Comparison of ENCODE assay signal across 16 cellular contexts in the genomic region with DNA sequence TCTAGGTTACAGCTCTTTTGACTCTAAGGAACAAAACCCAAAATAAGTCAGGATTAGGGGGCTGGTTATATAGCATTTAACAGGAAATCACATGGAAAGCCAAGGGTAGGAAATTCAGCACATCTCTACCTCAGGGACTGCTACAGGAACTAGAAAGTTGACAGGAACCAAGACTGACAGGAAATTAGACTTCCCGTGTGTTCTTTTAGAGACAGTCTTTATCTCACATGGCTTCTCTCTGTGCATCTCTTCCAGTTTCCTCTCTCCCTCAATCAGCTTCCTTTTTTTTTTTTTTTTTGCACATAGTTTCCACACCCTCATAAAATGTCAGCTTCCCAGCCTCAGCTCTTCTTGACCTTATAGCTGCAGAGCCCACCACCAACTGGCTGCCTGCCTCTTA. TPM values are rescaled to one million over a fixed set of nuclear protein-coding genes. Genes with fewer than 3 reads are reported as not detected.
DNase-seq lines count a peak whose midpoint lies in the region; ATAC-seq, FAIRE-seq and TF ChIP-seq lines count a peak whose summit lies in the region.
"Had no signal": no experiment of that assay in that cellular context is flagged by ENCODE, and none has a peak within 500 bp of the region (broad histone marks: within the 10 kb centered on the region; RNA-seq: fewer than 3 reads in every experiment).

No MANE protein-coding gene starts in this region.

- H3K36me3 ChIP-seq in CD4-positive, alpha-beta memory T cell (ENCODE audit: insufficient read depth, low read length), result no peaks in the 10 kb centered on the region
- H3K36me3 ChIP-seq in OCI-LY7 (ENCODE audit: insufficient read depth, low read length) (no peaks in the 10 kb centered on the region), kidney (ENCODE audit: control insufficient read depth in 1 of 2, insufficient read depth in 2 of 2, low read length in 2 of 2) (no peaks in the 10 kb centered on the region)
- H3K36me3 ChIP-seq: gastroesophageal sphincter, HAP-1 had no signal

- POLR2A ChIA-PET in AG04450 (lab: Yijun Ruan, JAX) (interaction anchor here (0.5 to 1.5 kb wide), 3 partner anchors 59 to 78 kb away, joined by 3 to 4 read pairs (median 3); no protein-coding TSS in a partner anchor), OCI-LY7 (lab: Charles Lee) (interaction anchor here (0.6 to 1.5 kb wide), 5 partner anchors 12 to 296 kb away, joined by 3 to 8 read pairs (median 4); no protein-coding TSS in a partner anchor)
- POLR2A ChIA-PET in CD4-positive, alpha-beta memory T cell (lab: Charles Lee; ENCODE audit: partially characterized antibody), result interaction anchor here (0.5 to 0.9 kb wide), 2 partner anchors 13 to 301 kb away, joined by 3 read pairs; no protein-coding TSS in a partner anchor

- H2AFZ ChIP-seq in OCI-LY7 (ENCODE audit: low read length), result no peak overlapping the region
- H2AFZ ChIP-seq: parathyroid adenoma, PC-9 had no signal

- CTCF ChIA-PET in AG04450 (lab: Charles Lee), result interaction anchor here (0.5 to 1.5 kb wide), 4 partner anchors 13 to 125 kb away, joined by 3 to 5 read pairs (median 4); no protein-coding TSS in a partner anchor
- CTCF ChIA-PET in CD4-positive, alpha-beta memory T cell (lab: Charles Lee; ENCODE audit: partially characterized antibody), result interaction anchor here (1.5 kb wide), 1 partner anchor 18 kb away, joined by 5 read pairs; no protein-coding TSS in a partner anchor
- CTCF ChIA-PET in OCI-LY7 (lab: Charles Lee; ENCODE audit: unreplicated experiment), result interaction anchor here (0.6 kb wide), 1 partner anchor 56 kb away, joined by 4 read pairs; no protein-coding TSS in a partner anchor

- 0 out of 2 replicates have a peak overlapping the region, but pooled peaks have one; percentile 43 for H3K4me3 ChIP-seq in AG04450 (ENCODE audit: low read depth, low read length)
- H3K4me3 ChIP-seq in CD4-positive, alpha-beta memory T cell (ENCODE audit: low read length in 2 of 2), result no peak overlapping the region
- H3K4me3 ChIP-seq in OCI-LY7 (ENCODE audit: low read depth, low read length, poor library complexity, severe bottlenecking), result no peak overlapping the region
- no peak overlapping the region for H3K4me3 ChIP-seq in kidney (ENCODE audit: low read length in 2 of 2)
- H3K4me3 ChIP-seq: gastroesophageal sphincter, HAP-1, PC-9 had no signal

- no peak for TF ChIP-seq CTCF in AG04450 (IDR thresholded peaks at IDR 0.05; ENCODE audit: low read depth, low read length)
- TF ChIP-seq CTCF in OCI-LY7 (conservative IDR thresholded peaks at IDR 0.05; ENCODE audit: low read length), result no peak
- no peak for TF ChIP-seq CTCF in kidney (IDR thresholded peaks at IDR 0.05; ENCODE audit: borderline replicate concordance, extremely low read depth, insufficient read depth)

- H3K9me3 ChIP-seq in AG04450 (ENCODE audit: control insufficient read depth, insufficient read depth, low read length), result no peaks in the 10 kb centered on the region
- no peaks in the 10 kb centered on the region for H3K9me3 ChIP-seq in CD4-positive, alpha-beta memory T cell (ENCODE audit: control insufficient read depth in 1 of 2, low read length in 2 of 2)
- no peaks in the 10 kb centered on the region for H3K9me3 ChIP-seq in OCI-LY7 (ENCODE audit: low read length)
- no peaks in the 10 kb centered on the region for H3K9me3 ChIP-seq in kidney (ENCODE audit: control insufficient read depth in 1 of 2, low read length in 2 of 2)
- H3K9me3 ChIP-seq: gastroesophageal sphincter had no signal

- peak overlapping the region in 5 of 8 donors; percentile 24 to 79 (median 66) for H3K4me3 Mint-ChIP-seq in CD4-positive, alpha-beta memory T cell
- H3K4me3 Mint-ChIP-seq: activated naive CD4-positive, alpha-beta T cell treated with anti-CD3 and anti-CD28 coated beads, Interleukin-2, amount 10 ng/mL, durations not matched to agents 7 days and 5 days; dendritic cell treated with granulocyte-macrophage colony-stimulating factor and Interleukin-4, amounts not matched to agents 40 ng/mL and 50 ng/mL, for 4 days had no signal

- H3K27ac ChIP-seq in AG04450 (ENCODE audit: low read depth, low read length), result no peak overlapping the region
- no peak overlapping the region for H3K27ac ChIP-seq in CD4-positive, alpha-beta memory T cell (ENCODE audit: low read depth, low read length)
- H3K27ac ChIP-seq in OCI-LY7 (ENCODE audit: low read depth, low read length, poor library complexity, severe bottlenecking), result no peak overlapping the region
- no peak overlapping the region for H3K27ac ChIP-seq in kidney (ENCODE audit: low read depth in 2 of 2, low read length in 2 of 2)
- H3K27ac ChIP-seq: gastroesophageal sphincter, parathyroid adenoma, PC-9 had no signal

- H3K27me3 ChIP-seq in AG04450 (ENCODE audit: control insufficient read depth, insufficient read depth, low read length), result no peaks in the 10 kb centered on the region
- H3K27me3 ChIP-seq in CD4-positive, alpha-beta memory T cell (ENCODE audit: insufficient read depth, low read length), result no peaks in the 10 kb centered on the region
- H3K27me3 ChIP-seq: gastroesophageal sphincter had no signal

- H3K9me2 ChIP-seq in OCI-LY7 (ENCODE audit: insufficient read depth, low read length), result no peaks in the 10 kb centered on the region

- peak overlapping the region; percentile 25 to 80 (median 70) for H3K27ac Mint-ChIP-seq in CD4-positive, alpha-beta memory T cell
- H3K27ac Mint-ChIP-seq: activated naive CD4-positive, alpha-beta T cell treated with anti-CD3 and anti-CD28 coated beads, Interleukin-2, amount 10 ng/mL, durations not matched to agents 7 days and 5 days; dendritic cell treated with granulocyte-macrophage colony-stimulating factor and Interleukin-4, amounts not matched to agents 40 ng/mL and 50 ng/mL, for 4 days had no signal

- no peaks in the 10 kb centered on the region for H3K27me3 Mint-ChIP-seq in CD4-positive, alpha-beta memory T cell

- peaks cover 51% of the 10 kb centered on the region for H3K4me1 ChIP-seq in CD4-positive, alpha-beta memory T cell (ENCODE audit: insufficient read depth, low read length)
- H3K4me1 ChIP-seq in OCI-LY7 (ENCODE audit: insufficient read depth, low read length, poor library complexity, severe bottlenecking) (peaks cover 22% of the 10 kb centered on the region), kidney (ENCODE audit: control insufficient read depth in 1 of 2, insufficient read depth in 1 of 2, low read depth in 1 of 2, low read length in 2 of 2) (peaks cover 0 to under 1% of the 10 kb centered on the region in 2 donors)
- H3K4me1 ChIP-seq: parathyroid adenoma had no signal

- H3K9ac ChIP-seq in kidney (ENCODE audit: low read length in 2 of 2), result no peak overlapping the region
- H3K9ac ChIP-seq: parathyroid adenoma had no signal

- intact Hi-C loops in CD4-positive, alpha-beta memory T cell (cut with micrococcal nuclease), result no loop called here
- intact Hi-C loops in OCI-LY7 (cut with micrococcal nuclease; ENCODE audit: unreplicated experiment) (no loop called here), kidney (cut with DNase I) (no loop called here)

- H3K36me3 Mint-ChIP-seq in CD4-positive, alpha-beta memory T cell, result peaks cover 0 to 3% of the 10 kb centered on the region in 2 donors
- H3K36me3 Mint-ChIP-seq: activated naive CD4-positive, alpha-beta T cell treated with anti-CD3 and anti-CD28 coated beads, Interleukin-2, amount 10 ng/mL, durations not matched to agents 7 days and 5 days had no signal

- H3K9me3 Mint-ChIP-seq in CD4-positive, alpha-beta memory T cell, result no peaks in the 10 kb centered on the region
- H3K9me3 Mint-ChIP-seq: activated naive CD4-positive, alpha-beta T cell treated with anti-CD3 and anti-CD28 coated beads, Interleukin-2, amount 10 ng/mL, durations not matched to agents 7 days and 5 days; dendritic cell treated with granulocyte-macrophage colony-stimulating factor and Interleukin-4, amounts not matched to agents 40 ng/mL and 50 ng/mL, for 4 days had no signal

- no peaks in the 10 kb centered on the region for H4K20me1 ChIP-seq in OCI-LY7 (ENCODE audit: insufficient read depth, low read length)

- FAIRE-seq in kidney (lab: Jason Lieb, UNC), result no peak

- no TSS peak for BruUV-seq in OCI-LY7 (replicated peaks; lab: Mats Ljungman, UMichigan)

- peak overlapping the region; percentile 38 for H3K4me2 ChIP-seq in OCI-LY7 (ENCODE audit: low read length)
- H3K4me2 ChIP-seq: PC-9 had no signal

- peaks cover 42 to 71% (median 59%) of the 10 kb centered on the region in 4 donors for H3K4me1 Mint-ChIP-seq in CD4-positive, alpha-beta memory T cell

- DNase-seq in AG04450 (ENCODE audit: low read depth, low spot score) (no peak), OCI-LY7 (ENCODE audit: low spot score) (peak; percentile 16), dermis blood vessel endothelial cell (peak; percentile 13), COR-L47 (lab: John Stamatoyannopoulos, UW) (no peak), NK-92 (lab: John Stamatoyannopoulos, UW; ENCODE audit: unreplicated experiment) (no peak), kidney (no peak)
- DNase-seq in CD4-positive, alpha-beta memory T cell, result peak in 2 of 5 donors; percentile 3 to 9
- DNase-seq: activated naive CD4-positive, alpha-beta T cell treated with anti-CD3 and anti-CD28 coated beads, Interleukin-2, amount 10 ng/mL, durations not matched to agents 7 days and 5 days; NCI-H2081 treated with DMSO at 0.1 percent for 48 hours; PC-9; stimulated activated naive CD4-positive, alpha-beta T cell treated with Interleukin-2 at 50 U/mL for 16 hours had no signal

- ATAC-seq in GM19351 (IDR thresholded peaks at IDR 0.05; ENCODE audit: unreplicated experiment), result no peak
- ATAC-seq: gastroesophageal sphincter had no signal

- no peaks in the 10 kb centered on the region for H3K79me2 ChIP-seq in OCI-LY7 (ENCODE audit: insufficient read depth, low read depth, low read length)
- H3K79me2 ChIP-seq: parathyroid adenoma had no signal

RNA-seq across cellular contexts. Expression of a gene that starts 4.8 kb away (rescaled TPM):
- polyA plus RNA-seq in AG04450 (2011; rRNA removed) (103 and 112 TPM in 2 replicates), kidney (ENCODE audit: insufficient read depth, low read depth, low replicate concordance) (4.5 TPM)
- 62.4 and 62.8 TPM in 2 replicates for polyA minus RNA-seq in AG04450 (2011; rRNA and poly(A)+ RNA removed)
- 10 to 100 TPM; 12.1 to 12.8 TPM for total RNA-seq in CD4-positive, alpha-beta memory T cell
- 10 to 100 TPM; 15.9 to 26.9 TPM for polyA plus RNA-seq in CD4-positive, alpha-beta memory T cell
- 3.0 and 6.0 TPM in 2 replicates for total RNA-seq in OCI-LY7 (2014; rRNA removed; shearing (Covaris generic))
- total RNA-seq in OCI-LY7 (2022) (6.5 and 8.1 TPM in 2 replicates), dermis blood vessel endothelial cell (22.0 and 37.5 TPM in 2 replicates), kidney (10.4 TPM)

Comparison
In these comparisons a context has a peak if more than half of its experiments do, and no peak if none do; other contexts are left out.
1. DNase-seq: peak in OCI-LY7 (single experiment) and dermis blood vessel endothelial cell (single experiment); none in AG04450 (single experiment), COR-L47 (single experiment), NK-92 (single experiment) and kidney (single experiment).